ENCODE assay signal across 1 cellular context in genomic region chr9:93968451-93969327, GRCh38.
A peak's percentile ranks its signal among the peaks of the same experiment; 100 is the strongest.
TF ChIP-seq lines count a peak whose summit lies in the region.

No MANE protein-coding gene starts in this region.

TF ChIP-seq in K562, 482 proteins besides CTCF, POLR2A, EP300 and RAD21 (continued from another document and continues in another):
- TF ChIP-seq NFRKB (IDR thresholded peaks at IDR 0.05; ENCODE audit: low read depth) = no peak
- TF ChIP-seq JUN (IDR thresholded peaks at IDR 0.05; ENCODE audit: borderline replicate concordance, low read depth, low read length) = peak; percentile 77
- TF ChIP-seq JUN (CRISPR knock-in tag; IDR thresholded peaks at IDR 0.05; ENCODE audit: borderline replicate concordance) = no peak
- TF ChIP-seq ZBTB5 (IDR thresholded peaks at IDR 0.05) = no peak
- no peak for TF ChIP-seq MAFG (tag; conservative IDR thresholded peaks at IDR 0.05)
- no peak for TF ChIP-seq MAX (CRISPR knock-in tag; IDR thresholded peaks at IDR 0.05)
- TF ChIP-seq ZNF12 (CRISPR knock-in tag; IDR thresholded peaks at IDR 0.05) = no peak
- TF ChIP-seq, protein P1, sequence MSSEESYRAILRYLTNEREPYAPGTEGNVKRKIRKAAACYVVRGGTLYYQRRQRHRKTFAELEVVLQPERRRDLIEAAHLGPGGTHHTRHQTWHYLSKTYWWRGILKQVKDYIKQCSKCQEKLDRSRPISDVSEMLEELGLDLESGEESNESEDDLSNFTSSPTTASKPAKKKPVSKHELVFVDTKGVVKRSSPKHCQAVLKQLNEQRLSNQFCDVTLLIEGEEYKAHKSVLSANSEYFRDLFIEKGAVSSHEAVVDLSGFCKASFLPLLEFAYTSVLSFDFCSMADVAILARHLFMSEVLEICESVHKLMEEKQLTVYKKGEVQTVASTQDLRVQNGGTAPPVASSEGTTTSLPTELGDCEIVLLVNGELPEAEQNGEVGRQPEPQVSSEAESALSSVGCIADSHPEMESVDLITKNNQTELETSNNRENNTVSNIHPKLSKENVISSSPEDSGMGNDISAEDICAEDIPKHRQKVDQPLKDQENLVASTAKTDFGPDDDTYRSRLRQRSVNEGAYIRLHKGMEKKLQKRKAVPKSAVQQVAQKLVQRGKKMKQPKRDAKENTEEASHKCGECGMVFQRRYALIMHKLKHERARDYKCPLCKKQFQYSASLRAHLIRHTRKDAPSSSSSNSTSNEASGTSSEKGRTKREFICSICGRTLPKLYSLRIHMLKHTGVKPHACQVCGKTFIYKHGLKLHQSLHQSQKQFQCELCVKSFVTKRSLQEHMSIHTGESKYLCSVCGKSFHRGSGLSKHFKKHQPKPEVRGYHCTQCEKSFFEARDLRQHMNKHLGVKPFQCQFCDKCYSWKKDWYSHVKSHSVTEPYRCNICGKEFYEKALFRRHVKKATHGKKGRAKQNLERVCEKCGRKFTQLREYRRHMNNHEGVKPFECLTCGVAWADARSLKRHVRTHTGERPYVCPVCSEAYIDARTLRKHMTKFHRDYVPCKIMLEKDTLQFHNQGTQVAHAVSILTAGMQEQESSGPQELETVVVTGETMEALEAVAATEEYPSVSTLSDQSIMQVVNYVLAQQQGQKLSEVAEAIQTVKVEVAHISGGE (CRISPR knock-in tag; IDR thresholded peaks at IDR 0.05) = no peak
- TF ChIP-seq PHF21A (IDR thresholded peaks at IDR 0.05; ENCODE audit: borderline replicate concordance, low read depth) = no peak
- no peak for TF ChIP-seq GTF2A2 (tag; IDR thresholded peaks at IDR 0.05)
- peak; percentile 73 for TF ChIP-seq FOSL1 (tag; conservative IDR thresholded peaks at IDR 0.05)
- no peak for TF ChIP-seq TSC22D4 (tag; IDR thresholded peaks at IDR 0.05)
- no peak for TF ChIP-seq SRSF9 (IDR thresholded peaks at IDR 0.05; ENCODE audit: borderline replicate concordance, low read depth, low read length)
- no peak for TF ChIP-seq ZNF408 (CRISPR knock-in tag; IDR thresholded peaks at IDR 0.05; ENCODE audit: low read depth)
- TF ChIP-seq STAT5B (CRISPR knock-in tag; IDR thresholded peaks at IDR 0.05) = no peak
- TF ChIP-seq, protein P2, sequence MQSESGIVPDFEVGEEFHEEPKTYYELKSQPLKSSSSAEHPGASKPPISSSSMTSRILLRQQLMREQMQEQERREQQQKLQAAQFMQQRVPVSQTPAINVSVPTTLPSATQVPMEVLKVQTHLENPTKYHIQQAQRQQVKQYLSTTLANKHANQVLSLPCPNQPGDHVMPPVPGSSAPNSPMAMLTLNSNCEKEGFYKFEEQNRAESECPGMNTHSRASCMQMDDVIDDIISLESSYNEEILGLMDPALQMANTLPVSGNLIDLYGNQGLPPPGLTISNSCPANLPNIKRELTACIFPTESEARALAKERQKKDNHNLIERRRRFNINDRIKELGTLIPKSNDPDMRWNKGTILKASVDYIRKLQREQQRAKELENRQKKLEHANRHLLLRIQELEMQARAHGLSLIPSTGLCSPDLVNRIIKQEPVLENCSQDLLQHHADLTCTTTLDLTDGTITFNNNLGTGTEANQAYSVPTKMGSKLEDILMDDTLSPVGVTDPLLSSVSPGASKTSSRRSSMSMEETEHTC (IDR thresholded peaks at IDR 0.05) = no peak
- TF ChIP-seq TFAP4 (CRISPR knock-in tag; IDR thresholded peaks at IDR 0.05; ENCODE audit: borderline replicate concordance) = peak; percentile 43; the same call in 1 of the 2 replicates
- TF ChIP-seq GATAD2B (IDR thresholded peaks at IDR 0.05; ENCODE audit: borderline replicate concordance) = no peak
- TF ChIP-seq L3MBTL2 (IDR thresholded peaks at IDR 0.05) = peak; percentile 43; the same call in 1 of the 2 replicates
- no peak for TF ChIP-seq MTF1 (CRISPR knock-in tag; IDR thresholded peaks at IDR 0.05; ENCODE audit: borderline replicate concordance)
- TF ChIP-seq JUND (IDR thresholded peaks at IDR 0.05; ENCODE audit: borderline replicate concordance, low read depth, low read length) = peak; percentile 80
- TF ChIP-seq JUND (tag; IDR thresholded peaks at IDR 0.05; ENCODE audit: borderline replicate concordance, low read depth, low read length) = peak; percentile 60; the same call in 1 of the 3 replicates
- no peak for TF ChIP-seq ARID1B (IDR thresholded peaks at IDR 0.05)
- TF ChIP-seq USF2 (CRISPR knock-in tag; IDR thresholded peaks at IDR 0.05) = no peak
- TF ChIP-seq ZNF586 (CRISPR knock-in tag; conservative IDR thresholded peaks at IDR 0.05) = no peak
- TF ChIP-seq SRSF1 (IDR thresholded peaks at IDR 0.05; ENCODE audit: low read depth, low read length) = no peak
- TF ChIP-seq RHOXF2B (CRISPR knock-in tag; conservative IDR thresholded peaks at IDR 0.05) = no peak
- TF ChIP-seq DEAF1 (CRISPR knock-in tag; IDR thresholded peaks at IDR 0.05) = no peak
- TF ChIP-seq MYNN (IDR thresholded peaks at IDR 0.05) = no peak
- TF ChIP-seq MYNN (CRISPR knock-in tag; IDR thresholded peaks at IDR 0.05) = no peak
- TF ChIP-seq FOXK1 (CRISPR knock-in tag; IDR thresholded peaks at IDR 0.05; ENCODE audit: borderline replicate concordance) = no peak
- TF ChIP-seq BRF1 (IDR thresholded peaks at IDR 0.05; ENCODE audit: borderline replicate concordance, extremely low read depth, insufficient read length) = no peak
- no peak for TF ChIP-seq NCOA2 (IDR thresholded peaks at IDR 0.05; ENCODE audit: partially characterized antibody in 2 of 2)
- peak; percentile 84 for TF ChIP-seq ZNF24 (IDR thresholded peaks at IDR 0.05)
- TF ChIP-seq, protein P3, sequence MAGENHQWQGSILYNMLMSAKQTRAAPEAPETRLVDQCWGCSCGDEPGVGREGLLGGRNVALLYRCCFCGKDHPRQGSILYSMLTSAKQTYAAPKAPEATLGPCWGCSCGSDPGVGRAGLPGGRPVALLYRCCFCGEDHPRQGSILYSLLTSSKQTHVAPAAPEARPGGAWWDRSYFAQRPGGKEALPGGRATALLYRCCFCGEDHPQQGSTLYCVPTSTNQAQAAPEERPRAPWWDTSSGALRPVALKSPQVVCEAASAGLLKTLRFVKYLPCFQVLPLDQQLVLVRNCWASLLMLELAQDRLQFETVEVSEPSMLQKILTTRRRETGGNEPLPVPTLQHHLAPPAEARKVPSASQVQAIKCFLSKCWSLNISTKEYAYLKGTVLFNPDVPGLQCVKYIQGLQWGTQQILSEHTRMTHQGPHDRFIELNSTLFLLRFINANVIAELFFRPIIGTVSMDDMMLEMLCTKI (IDR thresholded peaks at IDR 0.05; ENCODE audit: partially characterized antibody) = no peak
- no peak for TF ChIP-seq OTX1 (CRISPR knock-in tag; IDR thresholded peaks at IDR 0.05)
- no peak for TF ChIP-seq KAT7 (CRISPR knock-in tag; IDR thresholded peaks at IDR 0.05; ENCODE audit: borderline replicate concordance)
- TF ChIP-seq NCOA4 (IDR thresholded peaks at IDR 0.05; ENCODE audit: partially characterized antibody) = no peak
- TF ChIP-seq BRD9 (IDR thresholded peaks at IDR 0.05; ENCODE audit: low read depth, partially characterized antibody) = no peak
- no peak for TF ChIP-seq PHB (CRISPR knock-in tag; IDR thresholded peaks at IDR 0.05)
- TF ChIP-seq NFIX (CRISPR knock-in tag; IDR thresholded peaks at IDR 0.05; ENCODE audit: low read depth) = no peak
- no peak for TF ChIP-seq ZNF23 (CRISPR knock-in tag; IDR thresholded peaks at IDR 0.05)
- TF ChIP-seq DDX20 (tag; IDR thresholded peaks at IDR 0.05; ENCODE audit: low read depth) = no peak
- TF ChIP-seq, protein P4, sequence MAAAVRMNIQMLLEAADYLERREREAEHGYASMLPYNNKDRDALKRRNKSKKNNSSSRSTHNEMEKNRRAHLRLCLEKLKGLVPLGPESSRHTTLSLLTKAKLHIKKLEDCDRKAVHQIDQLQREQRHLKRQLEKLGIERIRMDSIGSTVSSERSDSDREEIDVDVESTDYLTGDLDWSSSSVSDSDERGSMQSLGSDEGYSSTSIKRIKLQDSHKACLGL (CRISPR knock-in tag; IDR thresholded peaks at IDR 0.05; ENCODE audit: borderline replicate concordance, poor library complexity, severe bottlenecking) = no peak
- no peak for TF ChIP-seq HLTF (IDR thresholded peaks at IDR 0.05)
- TF ChIP-seq NFE2L1 (tag; IDR thresholded peaks at IDR 0.05; ENCODE audit: borderline replicate concordance, low read depth) = no peak
- TF ChIP-seq BRCA1 (IDR thresholded peaks at IDR 0.05) = no peak
- no peak for TF ChIP-seq BRCA1 (CRISPR knock-in tag; IDR thresholded peaks at IDR 0.05)
- TF ChIP-seq, protein P5, sequence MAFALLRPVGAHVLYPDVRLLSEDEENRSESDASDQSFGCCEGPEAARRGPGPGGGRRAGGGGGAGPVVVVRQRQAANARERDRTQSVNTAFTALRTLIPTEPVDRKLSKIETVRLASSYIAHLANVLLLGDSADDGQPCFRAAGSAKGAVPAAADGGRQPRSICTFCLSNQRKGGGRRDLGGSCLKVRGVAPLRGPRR (CRISPR knock-in tag; IDR thresholded peaks at IDR 0.05) = no peak
- no peak for TF ChIP-seq ZNF3 (CRISPR knock-in tag; IDR thresholded peaks at IDR 0.05)
- TF ChIP-seq RBM34 (IDR thresholded peaks at IDR 0.05; ENCODE audit: borderline replicate concordance, insufficient read depth, low read length) = no peak
- TF ChIP-seq ATF2 (CRISPR knock-in tag; IDR thresholded peaks at IDR 0.05) = 0 out of 2 replicates have a peak, but pooled peaks have one; percentile 31
- TF ChIP-seq ZNF354B (CRISPR knock-in tag; IDR thresholded peaks at IDR 0.05) = no peak
